8 cellular contexts compared by ENCODE assay signal in the genomic region with DNA sequence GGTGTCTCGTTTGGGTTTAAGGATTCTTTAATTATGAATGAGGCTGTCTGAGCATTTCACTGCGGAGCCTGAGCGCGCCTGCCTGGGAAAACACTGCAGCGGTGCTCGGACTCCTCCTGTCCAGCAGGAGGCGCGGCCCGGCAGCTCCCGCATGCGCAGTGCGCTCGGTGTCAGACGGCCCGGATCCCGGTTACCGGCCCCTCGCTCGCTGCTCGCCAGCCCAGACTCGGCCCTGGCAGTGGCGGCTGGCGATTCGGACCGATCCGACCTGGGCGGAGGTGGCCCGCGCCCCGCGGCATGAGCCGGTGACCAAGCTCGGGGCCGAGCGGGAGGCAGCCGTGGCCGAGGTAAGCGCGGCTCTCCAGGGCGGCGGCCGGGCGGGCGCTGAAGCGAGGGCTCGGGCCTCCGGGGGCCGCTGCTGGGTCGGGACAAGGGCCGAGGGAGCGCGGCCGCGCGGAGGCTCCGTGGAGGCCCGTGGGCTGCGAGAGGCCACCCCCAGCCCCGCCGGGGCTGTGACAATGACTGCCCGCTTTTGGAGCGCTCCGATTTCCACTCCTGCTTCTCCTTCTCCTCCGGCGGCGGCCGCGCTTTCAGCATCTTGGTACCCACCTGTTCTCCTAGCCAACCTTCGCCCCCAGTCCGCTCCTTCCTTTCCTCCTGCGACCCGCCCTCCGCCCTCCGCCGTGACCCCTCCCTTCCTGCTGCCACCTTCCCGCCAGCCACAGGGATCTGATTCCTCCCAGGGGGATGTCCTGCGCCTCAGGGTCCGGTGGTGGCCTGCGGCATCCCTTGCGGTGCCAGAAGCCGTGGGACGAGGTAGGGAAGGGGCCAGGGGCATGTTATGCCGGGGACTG. TPM values are rescaled to one million over a fixed set of nuclear protein-coding genes. Genes with fewer than 3 reads are reported as not detected.
A peak's percentile ranks its signal among the peaks of the same experiment; 100 is the strongest.
DNase-seq lines count a peak whose midpoint lies in the region; ATAC-seq, FAIRE-seq and TF ChIP-seq lines count a peak whose summit lies in the region.

EXT2 (plus strand) TSS at position 173 of the 854 bp plus-strand sequence. CDS start 12,035 bp downstream, outside the sequence.

- peak; percentile 93 for TF ChIP-seq CTCF in WI38 (IDR thresholded peaks at IDR 0.05; ENCODE audit: low read depth, low read length)
- TF ChIP-seq CTCF in bronchial epithelial cell (IDR thresholded peaks at IDR 0.05; ENCODE audit: insufficient read depth, low read length, severe bottlenecking) = peak; percentile 94
- peak; percentile 66 to 98 (median 91) for TF ChIP-seq CTCF in spleen (IDR thresholded peaks at IDR 0.05 in 8 of 11, conservative IDR thresholded peaks at IDR 0.05 in 3 of 11)

- FAIRE-seq in bronchial epithelial cell (lab: Jason Lieb, UNC) = no peak

- H3K27me3 ChIP-seq in bronchial epithelial cell (ENCODE audit: control insufficient read depth, insufficient read depth, low read length) = no peaks in the 10 kb centered on the region
- H3K27me3 ChIP-seq in spleen (replicated peaks in 1 of 7) = no peaks in the 10 kb centered on the region

- DNase-seq in AG08395 (ENCODE audit: low spot score) (peak; percentile 98), NCI-H2171 treated with DMSO at 0.1 percent for 48 hours (lab: John Stamatoyannopoulos, UW) (peak; percentile 76), bronchial epithelial cell (ENCODE audit: low read depth) (peak; percentile 56), inferior parietal cortex (ENCODE audit: extremely low spot score) (peak; percentile 85), spleen (peak; percentile 98)

- no peaks in the 10 kb centered on the region for H3K9me3 ChIP-seq in spleen

- peak; percentile 61 for ATAC-seq in GM18870 (IDR thresholded peaks at IDR 0.05; ENCODE audit: unreplicated experiment)
- peak; percentile 94 for ATAC-seq in HG03108 (IDR thresholded peaks at IDR 0.05; ENCODE audit: unreplicated experiment)

- peaks cover 6 to 40% (median 28%) of the 10 kb centered on the region in 6 donors for H3K4me1 ChIP-seq in spleen

- peak within 1 kb of the TSS; percentile 32 to 88 (median 78) for H3K27ac ChIP-seq in spleen

- H3K36me3 ChIP-seq in bronchial epithelial cell (ENCODE audit: control insufficient read depth, insufficient read depth, low read length) (peaks cover under 1% of the 10 kb centered on the region), spleen (peaks cover 0 to 17% (median 0%) of the 10 kb centered on the region in 6 donors)

- intact Hi-C loops in spleen (cut with DNase I; ENCODE audit: low total_unique reads) = no loop called here

- 0 to 1% (median 0%) methylated on average over 71 to 83 of the region's 83 CpGs for WGBS in spleen, 5 donors

- TF ChIP-seq POLR2A in spleen (IDR thresholded peaks at IDR 0.05) = peak in 1 of 3 donors; percentile 50

- H3K4me3 ChIP-seq in WI38 (ENCODE audit: low read depth, low read length) = peak within 1 kb of the TSS; percentile 82
- H3K4me3 ChIP-seq in bronchial epithelial cell (ENCODE audit: low read depth, low read length) = peak within 1 kb of the TSS; percentile 77
- H3K4me3 ChIP-seq in spleen = peak within 1 kb of the TSS; percentile 61 to 97 (median 85)

RNA-seq across cellular contexts. Expression of gene EXT2, which starts in this region (rescaled TPM):
- total RNA-seq in bronchial epithelial cell (95.6 and 106 TPM in 2 replicates), spleen (10 to 100 TPM; 35.0 to 60.1 (median 45.0) TPM)
- polyA plus RNA-seq in spleen = 10 to 100 TPM in 2 of 3 donors, 1 to 10 TPM in 1; 10.0 to 17.1 (median 13.0) TPM

Comparison
In these comparisons a context has a peak if more than half of its experiments do, and no peak if none do; other contexts are left out.
1. Peak in every context shown above with its lines: DNase-seq, ATAC-seq, H3K4me3 ChIP-seq and H3K27ac ChIP-seq.